8 cellular contexts compared by ENCODE assay signal in genomic region chr10:100969175-100970075, GRCh38. TPM values are rescaled to one million over a fixed set of nuclear protein-coding genes. Genes with fewer than 3 reads are reported as not detected.
DNase-seq lines count a peak whose midpoint lies in the region; ATAC-seq, FAIRE-seq and TF ChIP-seq lines count a peak whose summit lies in the region.

Gene SEMA4G, plus strand, starts transcription at chr10:100969504. Its CDS starts 3,409 bp downstream, at chr10:100972913.

- H3K4me3 Mint-ChIP-seq in nephron progenitor cell, result peak within 1 kb of the TSS; percentile 79

- peaks cover 7% of the 10 kb centered on the region for H3K36me3 Mint-ChIP-seq in nephron progenitor cell (ENCODE audit: low read depth)

- in situ Hi-C loops in ACHN (cut with HindIII; ENCODE audit: low pct_ligation_motif_present, low pct_unique_long_range_greater_than_20kb, low sequenced_read_pairs), result no loop called here

- no peak for ATAC-seq in GM21390 (IDR thresholded peaks at IDR 0.05; ENCODE audit: unreplicated experiment)

- H3K4me1 ChIP-seq in uterus, result peaks cover 0 to 11% of the 10 kb centered on the region in 2 donors

- H3K27ac Mint-ChIP-seq in nephron progenitor cell, result no peak within 1 kb of the TSS

- no peaks in the 10 kb centered on the region for H3K27me3 ChIP-seq in uterus

- DNase-seq in ACHN (peak; percentile 41), GM12892 (ENCODE audit: insufficient read length) (peak; percentile 61), NCI-H146 treated with DMSO at 0.1 percent for 48 hours (lab: John Stamatoyannopoulos, UW; ENCODE audit: unreplicated experiment) (peak; percentile 40), fibroblast of pulmonary artery (ENCODE audit: low read depth) (peak; percentile 36), nephron progenitor cell (peak; percentile 82), uterus (peak; percentile 47 to 51)
- DNase-seq in activated T-cell treated with anti-CD3 and anti-CD28 coated beads, Interleukin-2, amount 50 U/mL, for 48 hours, result peak; percentile 68 to 69

- peaks cover 5% of the 10 kb centered on the region for H3K27me3 Mint-ChIP-seq in nephron progenitor cell (ENCODE audit: low read depth, poor library complexity)

- no peak within 1 kb of the TSS for H3K27ac ChIP-seq in uterus

- no peaks in the 10 kb centered on the region for H3K9me3 ChIP-seq in uterus

- FAIRE-seq in GM12892 (lab: Jason Lieb, UNC), result no peak

- intact Hi-C loops in uterus (cut with DNase I; ENCODE audit: low total_unique reads), result no loop called here

- TF ChIP-seq POLR2A in GM12892 (IDR thresholded peaks at IDR 0.05; ENCODE audit: low read depth, low read length) (no peak), uterus (IDR thresholded peaks at IDR 0.05) (no peak)

- TF ChIP-seq CTCF in fibroblast of pulmonary artery (IDR thresholded peaks at IDR 0.05; ENCODE audit: low read length, missing control alignments) (peak; percentile 73), nephron progenitor cell (IDR thresholded peaks at IDR 0.05) (peak; percentile 66), uterus (IDR thresholded peaks at IDR 0.05) (peak; percentile 60 to 80 (median 69))

- peaks cover 66% of the 10 kb centered on the region for H3K4me1 Mint-ChIP-seq in nephron progenitor cell

- H3K36me3 ChIP-seq in uterus, result no peaks in the 10 kb centered on the region

- H3K4me3 ChIP-seq in fibroblast of pulmonary artery (replicated peaks; ENCODE audit: low read depth, low read length) (peak within 1 kb of the TSS; percentile 60), uterus (peak within 1 kb of the TSS; percentile 47 to 52)

- no peaks in the 10 kb centered on the region for H3K9me3 Mint-ChIP-seq in nephron progenitor cell

RNA-seq across cellular contexts. Expression of gene SEMA4G, which starts in this region (rescaled TPM):
- 1.2 TPM for polyA plus RNA-seq in GM12892 (2012; ENCODE audit: missing spikeins)
- 10 to 100 TPM in 1 of 4 donors, 1 to 10 TPM in 3; 2.6 to 10.3 (median 4.2) TPM for total RNA-seq in uterus
